In genomic region chr7:151059362-151060112, GRCh38 we compare ENCODE assay signal across 8 cellular contexts. TPM values are rescaled to one million over a fixed set of nuclear protein-coding genes. Genes with fewer than 3 reads are reported as not detected.
A peak's percentile ranks its signal among the peaks of the same experiment; 100 is the strongest.
DNase-seq lines count a peak whose midpoint lies in the region; ATAC-seq and TF ChIP-seq lines count a peak whose summit lies in the region.

Gene SLC4A2 (plus strand): TSS chr7:151059589. CDS start chr7:151061988, 2,399 bp downstream.

- ATAC-seq in GM21515 (IDR thresholded peaks at IDR 0.05; ENCODE audit: unreplicated experiment) (peak; percentile 27), heart right ventricle (peak; percentile 56 to 76 (median 63))

- TF ChIP-seq CTCF in heart right ventricle (IDR thresholded peaks at IDR 0.05) (peak; percentile 15 to 72 (median 57)), uterus (IDR thresholded peaks at IDR 0.05) (peak in 3 of 4 experiments; percentile 37 to 58 (median 38))

- peaks cover 0 to 14% (median 3%) of the 10 kb centered on the region in 9 donors for H3K36me3 ChIP-seq in heart right ventricle
- no peaks in the 10 kb centered on the region for H3K36me3 ChIP-seq in uterus

- H3K4me1 ChIP-seq in heart right ventricle (peaks cover 34 to 60% (median 55%) of the 10 kb centered on the region in 9 donors), uterus (peaks cover 0 to 33% of the 10 kb centered on the region in 2 donors)

- WGBS in heart right ventricle, 2 donors: 1% methylated on average over 61 to 75 of the region's 75 CpGs

- H3K4me3 ChIP-seq in heart right ventricle (peak within 1 kb of the TSS; percentile 70 to 95 (median 88)), uterus (peak within 1 kb of the TSS; percentile 71 to 82)

- peak; percentile 8 for DNase-seq in DMS153 (lab: John Stamatoyannopoulos, UW)
- peak; percentile 82 for DNase-seq in LHCN-M2 (ENCODE audit: low read depth)
- DNase-seq in amniotic epithelial cell (ENCODE audit: low read depth): peak; percentile 69
- peak; percentile 84 to 86 for DNase-seq in heart right ventricle
- peak; percentile 60 to 97 (median 73) for DNase-seq in posterior cingulate gyrus
- peak; percentile 81 to 85 for DNase-seq in uterus

- H3K9me3 ChIP-seq in heart right ventricle: no peaks in the 10 kb centered on the region
- H3K9me3 ChIP-seq in uterus: no peaks in the 10 kb centered on the region

- H3K27me3 ChIP-seq in heart right ventricle: no peaks in the 10 kb centered on the region
- H3K27me3 ChIP-seq in uterus: no peaks in the 10 kb centered on the region

- intact Hi-C loops in T-helper 1 cell treated with Interleukin-12 subunit alpha and Interleukin-12 subunit beta and Interleukin-4 antibody, amounts not matched to agents 30 ng/mL and 1 ng/mL, for 36 hours (cut with micrococcal nuclease): loop anchor here (2.0 to 5.0 kb wide), 3 partner anchors 291 to 1932 kb away; partner anchors contain the start of genes ACTR3C, LRRC61 and ZNF425
- intact Hi-C loops in heart right ventricle (cut with DNase I): loop anchor here in 8 of 10 donors (1.0 to 10.0 kb wide), 7 partner anchors 21 to 55 kb away; partner anchors contain the start of genes FASTK (in 5 of the 8), ABCB8 (in 2 of the 8) and AGAP3 (in 1 of the 8)
- intact Hi-C loops in posterior cingulate gyrus (cut with DNase I): no loop called here
- intact Hi-C loops in uterus (cut with DNase I; ENCODE audit: low total_unique reads): no loop called here

- peak; percentile 40 to 70 for TF ChIP-seq POLR2A in uterus (IDR thresholded peaks at IDR 0.05)

- H3K27ac ChIP-seq in heart right ventricle (peak within 1 kb of the TSS; percentile 94 to 98 (median 97)), uterus (peak within 1 kb of the TSS; percentile 98 to 99)

RNA-seq across cellular contexts. Expression of gene SLC4A2, which starts in this region (rescaled TPM):
- 274 and 291 TPM in 2 replicates for total RNA-seq in LHCN-M2 (2014; rRNA removed)
- polyA plus RNA-seq in LHCN-M2 (2012): 331 TPM
- 132 and 137 TPM in 2 replicates for total RNA-seq in T-helper 1 cell treated with Interleukin-12 subunit alpha and Interleukin-12 subunit beta and Interleukin-4 antibody, amounts not matched to agents 30 ng/mL and 1 ng/mL, for 36 hours
- 10 to 100 TPM; 36.0 to 80.5 (median 47.6) TPM for total RNA-seq in heart right ventricle
- polyA plus RNA-seq in heart right ventricle: 100 to 1,000 TPM; 101 to 109 TPM
- 100 to 1,000 TPM in 2 of 4 donors, 10 to 100 TPM in 2; 37.4 to 177 (median 88.6) TPM for total RNA-seq in uterus

Comparison
In these comparisons a context has a peak if more than half of its experiments do, and no peak if none do; other contexts are left out.
1. Peak in every context shown above with its lines: DNase-seq, ATAC-seq, H3K4me3 ChIP-seq and H3K27ac ChIP-seq.
2. DNase-seq: peak in every context shown above with its lines; median percentile 85 in heart right ventricle; 83 in uterus; 82 in LHCN-M2; 73 in posterior cingulate gyrus; 69 in amniotic epithelial cell; 8 in DMS153.
3. intact Hi-C loops: an anchor here in T-helper 1 cell treated with Interleukin-12 subunit alpha and Interleukin-12 subunit beta and Interleukin-4 antibody, amounts not matched to agents 30 ng/mL and 1 ng/mL, for 36 hours (2.0 to 5.0 kb wide) and heart right ventricle (1.0 to 10.0 kb wide); none called in posterior cingulate gyrus and uterus.